11 cellular contexts compared by ENCODE assay signal in the genomic region with DNA sequence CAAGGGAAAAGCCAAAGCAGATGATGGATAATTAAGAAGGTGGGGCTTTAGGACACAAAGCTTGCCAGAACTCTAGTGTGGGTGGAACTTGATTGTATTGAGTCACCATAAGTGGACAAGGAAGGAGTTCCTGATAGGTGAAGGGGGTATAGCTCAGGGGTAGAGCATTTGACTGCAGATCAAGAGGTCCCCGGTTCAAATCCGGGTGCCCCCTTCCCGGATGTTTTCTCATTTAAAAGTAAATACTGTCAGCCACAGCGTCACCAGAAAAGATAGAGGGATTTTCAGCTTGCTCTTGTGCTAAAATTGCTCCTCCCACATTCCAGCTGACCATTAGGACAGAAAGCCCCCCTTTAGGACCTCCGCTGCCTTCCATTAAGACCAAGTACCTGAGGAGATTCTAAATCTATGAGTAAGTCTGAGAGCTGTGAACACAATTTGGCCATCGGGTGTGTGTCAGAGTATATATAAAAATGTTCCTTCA. TPM values are rescaled to one million over a fixed set of nuclear protein-coding genes. Genes with fewer than 3 reads are reported as not detected.
DNase-seq lines count a peak whose midpoint lies in the region; TF ChIP-seq lines count a peak whose summit lies in the region.
"Had no signal": no experiment of that assay in that cellular context is flagged by ENCODE, and none has a peak within 500 bp of the region (broad histone marks: within the 10 kb centered on the region; RNA-seq: fewer than 3 reads in every experiment).

No MANE protein-coding gene starts in this region.

- H3K4me3 ChIP-seq in AG04449 (ENCODE audit: low read depth, low read length) = no peak overlapping the region
- H3K4me3 ChIP-seq in HAP-1 = no peak overlapping the region
- H3K4me3 ChIP-seq in PC-9 = no peak overlapping the region
- no peak overlapping the region for H3K4me3 ChIP-seq in fibroblast of mammary gland (ENCODE audit: control insufficient read depth, low read depth, low read length)
- H3K4me3 ChIP-seq: cardiac muscle cell, SK-N-MC had no signal

- DNase-seq in AG04449 (ENCODE audit: low read depth, low spot score) (peak; percentile 19), HAP-1 (ENCODE audit: low spot score in 2 of 2) (peak; percentile 63 to 66), PC-9 (peak; percentile 78 to 85), fibroblast of mammary gland (ENCODE audit: low read depth) (peak; percentile 96), NCI-H1048 (lab: John Stamatoyannopoulos, UW) (no peak), AML-193 (lab: John Stamatoyannopoulos, UW) (no peak)
- DNase-seq in activated naive CD4-positive, alpha-beta T cell treated with anti-CD3 and anti-CD28 coated beads for 36 hours = no peak
- DNase-seq in activated CD4-positive, alpha-beta T cell treated with anti-CD3 and anti-CD28 coated beads, Interleukin-2, amount 50 U/mL, for 1 hour = no peak

- peaks cover 36% of the 10 kb centered on the region for H3F3A ChIP-seq in PC-9 (ENCODE audit: insufficient read depth, low read depth)

- H3K27ac ChIP-seq in PC-9 = peak overlapping the region; percentile 82
- H3K27ac ChIP-seq: SK-N-MC had no signal

- intact Hi-C loops in PC-9 (cut with micrococcal nuclease; ENCODE audit: unreplicated experiment) = no loop called here
- intact Hi-C loops in activated naive CD4-positive, alpha-beta T cell treated with anti-CD3 and anti-CD28 coated beads for 36 hours (cut with micrococcal nuclease) = no loop called here

- in situ Hi-C loops in HAP-1 (cut with MboI; ENCODE audit: low sequenced_read_pairs) = no loop called here

- TF ChIP-seq CTCF in AG04449 (IDR thresholded peaks at IDR 0.05; ENCODE audit: insufficient read depth, low read length, missing control alignments) (no peak), PC-9 (conservative IDR thresholded peaks at IDR 0.05) (no peak), fibroblast of mammary gland (conservative IDR thresholded peaks at IDR 0.05; ENCODE audit: control insufficient read depth, insufficient read depth, low read depth, low read length) (no peak)

- no TSS peak for BruUV-seq in PC-9 (replicated peaks; lab: Mats Ljungman, UMichigan)

- no peak overlapping the region for H2AFZ ChIP-seq in PC-9

- H3K27me3 ChIP-seq in HAP-1 (ENCODE audit: low read depth) = no peaks in the 10 kb centered on the region
- H3K27me3 ChIP-seq in PC-9 (ENCODE audit: insufficient read depth, low read depth) = no peaks in the 10 kb centered on the region
- H3K27me3 ChIP-seq: cardiac muscle cell had no signal

- peak overlapping the region; percentile 58; the same call in 1 of the 2 replicates for H3K4me2 ChIP-seq in PC-9

- H3K36me3 ChIP-seq in HAP-1 (replicated peaks) (peaks cover 12% of the 10 kb centered on the region), PC-9 (ENCODE audit: low read depth) (no peaks in the 10 kb centered on the region)
- H3K36me3 ChIP-seq: cardiac muscle cell had no signal

- no peaks in the 10 kb centered on the region for H4K20me1 ChIP-seq in PC-9 (ENCODE audit: insufficient read depth)

- H3K4me1 ChIP-seq in HAP-1 = no peaks in the 10 kb centered on the region; the same call in 1 of the 2 replicates
- H3K4me1 ChIP-seq in PC-9 (replicated peaks; ENCODE audit: insufficient read depth) = peaks cover 32% of the 10 kb centered on the region

- CTCF ChIA-PET in AG04449 (lab: Yijun Ruan, JAX) = interaction anchor here (1.1 to 6.5 kb wide), 7 partner anchors 9 to 510 kb away, joined by 3 to 62 read pairs (median 3); no protein-coding TSS in a partner anchor
- CTCF ChIA-PET in PC-9 (lab: Charles Lee) = no interaction called here
- CTCF ChIA-PET in activated naive CD4-positive, alpha-beta T cell treated with anti-CD3 and anti-CD28 coated beads for 36 hours (lab: Charles Lee) = interaction anchor here (0.6 to 2.2 kb wide), 2 partner anchors 14 to 90 kb away, joined by 7 to 10 read pairs; no protein-coding TSS in a partner anchor

- no peaks in the 10 kb centered on the region for H3K9me3 ChIP-seq in HAP-1
- no peaks in the 10 kb centered on the region for H3K9me3 ChIP-seq in PC-9 (ENCODE audit: insufficient read depth, low read depth)

- POLR2A ChIA-PET in AG04449 (lab: Yijun Ruan, JAX) (interaction anchor here (1.0 kb wide), 1 partner anchor 449 kb away, joined by 4 read pairs; no protein-coding TSS in a partner anchor), PC-9 (lab: Charles Lee; ENCODE audit: unreplicated experiment) (interaction anchor here (0.6 to 1.0 kb wide), 3 partner anchors 58 to 889 kb away, joined by 4 to 5 read pairs (median 4); a partner anchor contains a TSS)

- no peaks in the 10 kb centered on the region for H3K27me3 Mint-ChIP-seq in activated naive CD4-positive, alpha-beta T cell treated with anti-CD3 and anti-CD28 coated beads for 36 hours (ENCODE audit: low read depth)
- H3K27me3 Mint-ChIP-seq: naive thymus-derived CD4-positive, alpha-beta T cell had no signal

- H3K4me1 Mint-ChIP-seq in activated naive CD4-positive, alpha-beta T cell treated with anti-CD3 and anti-CD28 coated beads for 36 hours (ENCODE audit: low read depth) = no peaks in the 10 kb centered on the region

- H3K27ac Mint-ChIP-seq in activated naive CD4-positive, alpha-beta T cell treated with anti-CD3 and anti-CD28 coated beads for 36 hours = no peak overlapping the region

- no peak overlapping the region for H3K4me3 Mint-ChIP-seq in activated naive CD4-positive, alpha-beta T cell treated with anti-CD3 and anti-CD28 coated beads for 36 hours

- H3K36me3 Mint-ChIP-seq in activated naive CD4-positive, alpha-beta T cell treated with anti-CD3 and anti-CD28 coated beads for 36 hours (ENCODE audit: low read depth) = peaks cover 15% of the 10 kb centered on the region

- no peaks in the 10 kb centered on the region for H3K9me2 ChIP-seq in PC-9 (ENCODE audit: insufficient read depth)

- no peaks in the 10 kb centered on the region for H3K9me3 Mint-ChIP-seq in activated naive CD4-positive, alpha-beta T cell treated with anti-CD3 and anti-CD28 coated beads for 36 hours

- no peaks in the 10 kb centered on the region for H3K79me2 ChIP-seq in PC-9 (ENCODE audit: low read depth)

RNA-seq across cellular contexts. Expression of a gene that starts 36.6 kb away (rescaled TPM):
- 17.6 and 20.0 TPM in 2 replicates for total RNA-seq in PC-9 (2021)
- 10 to 100 TPM; 13.3 to 16.4 TPM for total RNA-seq in activated naive CD4-positive, alpha-beta T cell treated with anti-CD3 and anti-CD28 coated beads for 36 hours

Comparison
In these comparisons a context has a peak if more than half of its experiments do, and no peak if none do; other contexts are left out.
1. DNase-seq: peak in AG04449 (single experiment), HAP-1 (2 of 2), PC-9 (2 of 2) and fibroblast of mammary gland (single experiment); none in NCI-H1048 (single experiment), AML-193 (0 of 2), activated naive CD4-positive, alpha-beta T cell treated with anti-CD3 and anti-CD28 coated beads for 36 hours (single experiment) and activated CD4-positive, alpha-beta T cell treated with anti-CD3 and anti-CD28 coated beads, Interleukin-2, amount 50 U/mL, for 1 hour (single experiment).